ENCODE assay signal across 9 cellular contexts in genomic region chr4:42396361-42397255, GRCh38. TPM values are rescaled to one million over a fixed set of nuclear protein-coding genes. Genes with fewer than 3 reads are reported as not detected.
DNase-seq lines count a peak whose midpoint lies in the region; ATAC-seq and TF ChIP-seq lines count a peak whose summit lies in the region.
"Had no signal": no experiment of that assay in that cellular context is flagged by ENCODE, and none has a peak within 500 bp of the region (broad histone marks: within the 10 kb centered on the region; RNA-seq: fewer than 3 reads in every experiment).

No MANE protein-coding gene starts in this region.

- no peak overlapping the region for H3K27ac Mint-ChIP-seq in MCF 10A (ENCODE audit: low read depth, unreplicated experiment)
- H3K27ac Mint-ChIP-seq in activated naive CD8-positive, alpha-beta T cell treated with anti-CD3 and anti-CD28 coated beads, Interleukin-2, amount 10 ng/mL, durations not matched to agents 7 days and 5 days = peak overlapping the region; percentile 45

- TF ChIP-seq POLR2A in breast epithelium (IDR thresholded peaks at IDR 0.05) = no peak

- no peak for DNase-seq in breast epithelium (ENCODE audit: low spot score in 2 of 2)
- DNase-seq in MCF 10A (ENCODE audit: unreplicated experiment) = no peak
- DNase-seq in activated naive CD8-positive, alpha-beta T cell treated with anti-CD3 and anti-CD28 coated beads, Interleukin-2, amount 10 ng/mL, durations not matched to agents 7 days and 5 days = no peak
- DNase-seq in lower lobe of right lung = no peak
- no peak for DNase-seq in germinal center (ENCODE audit: low spot score)
- no peak for DNase-seq in midbrain (lab: John Stamatoyannopoulos, UW)

- POLR2A ChIA-PET in MCF 10A (lab: Yijun Ruan, JAX) = interaction anchor here (0.6 to 0.7 kb wide), 2 partner anchors 12 to 34 kb away, joined by 3 read pairs; no protein-coding TSS in a partner anchor
- POLR2A ChIA-PET in activated naive CD8-positive, alpha-beta T cell treated with anti-CD3 and anti-CD28 coated beads, Interleukin-2, amount 10 ng/mL, durations not matched to agents 7 days and 5 days (lab: Charles Lee) = no interaction called here

- no peaks in the 10 kb centered on the region for H3K9me3 Mint-ChIP-seq in MCF 10A (ENCODE audit: unreplicated experiment)
- H3K9me3 Mint-ChIP-seq in activated naive CD8-positive, alpha-beta T cell treated with anti-CD3 and anti-CD28 coated beads, Interleukin-2, amount 10 ng/mL, durations not matched to agents 7 days and 5 days = no peaks in the 10 kb centered on the region

- H3K27me3 ChIP-seq in breast epithelium (peaks cover 0 to 58% of the 10 kb centered on the region in 2 donors), lower lobe of right lung (ENCODE audit: low read depth) (peaks cover 45% of the 10 kb centered on the region)

- H3K4me1 ChIP-seq in breast epithelium (no peaks in the 10 kb centered on the region), lower lobe of right lung (peaks cover 28% of the 10 kb centered on the region), urinary bladder (ENCODE audit: insufficient read depth) (no peaks in the 10 kb centered on the region)

- intact Hi-C loops in breast epithelium (cut with DNase I; ENCODE audit: low total_unique reads) (no loop called here), MCF 10A (cut with micrococcal nuclease) (no loop called here), lower lobe of right lung (cut with DNase I) (no loop called here)

- H3K4me3 Mint-ChIP-seq in MCF 10A (ENCODE audit: unreplicated experiment) = no peak overlapping the region
- H3K4me3 Mint-ChIP-seq in activated naive CD8-positive, alpha-beta T cell treated with anti-CD3 and anti-CD28 coated beads, Interleukin-2, amount 10 ng/mL, durations not matched to agents 7 days and 5 days = peak overlapping the region; percentile 85

- 17% methylated on average over 47 of the region's 47 CpGs for WGBS in urinary bladder

- CTCF ChIA-PET in MCF 10A (lab: Yijun Ruan, JAX) = interaction anchor here (0.7 kb wide), 1 partner anchor 261 kb away, joined by 4 read pairs; no protein-coding TSS in a partner anchor

- peaks cover 15% of the 10 kb centered on the region for H3K27me3 Mint-ChIP-seq in MCF 10A (ENCODE audit: insufficient read depth, unreplicated experiment)
- H3K27me3 Mint-ChIP-seq in activated naive CD8-positive, alpha-beta T cell treated with anti-CD3 and anti-CD28 coated beads, Interleukin-2, amount 10 ng/mL, durations not matched to agents 7 days and 5 days = peaks cover 67% of the 10 kb centered on the region

- H3K9me3 ChIP-seq in breast epithelium (no peaks in the 10 kb centered on the region), lower lobe of right lung (no peaks in the 10 kb centered on the region)

- H3K27ac ChIP-seq in breast epithelium (no peak overlapping the region), lower lobe of right lung (no peak overlapping the region), urinary bladder (ENCODE audit: low read depth) (no peak overlapping the region)

- H3K4me3 ChIP-seq in breast epithelium (peak overlapping the region; percentile 41 to 64 (median 50)), lower lobe of right lung (peak overlapping the region; percentile 57), urinary bladder (ENCODE audit: low read depth, low read length) (peak overlapping the region; percentile 25)

- no TSS peak for BruUV-seq in MCF 10A (replicated peaks; lab: Mats Ljungman, UMichigan)

- H3K36me3 ChIP-seq in breast epithelium (no peaks in the 10 kb centered on the region), lower lobe of right lung (no peaks in the 10 kb centered on the region), urinary bladder (ENCODE audit: insufficient read depth) (no peaks in the 10 kb centered on the region)

- no peaks in the 10 kb centered on the region for H3K36me3 Mint-ChIP-seq in MCF 10A (ENCODE audit: insufficient read depth, unreplicated experiment)
- H3K36me3 Mint-ChIP-seq in activated naive CD8-positive, alpha-beta T cell treated with anti-CD3 and anti-CD28 coated beads, Interleukin-2, amount 10 ng/mL, durations not matched to agents 7 days and 5 days = no peaks in the 10 kb centered on the region

- TF ChIP-seq CTCF in breast epithelium (IDR thresholded peaks at IDR 0.05) = no peak
- TF ChIP-seq CTCF in MCF 10A (IDR thresholded peaks at IDR 0.05; ENCODE audit: unreplicated experiment) = no peak
- no peak for TF ChIP-seq CTCF in lower lobe of right lung (IDR thresholded peaks at IDR 0.05)

- no peaks in the 10 kb centered on the region for H3K4me1 Mint-ChIP-seq in MCF 10A (ENCODE audit: insufficient read depth, unreplicated experiment)
- H3K4me1 Mint-ChIP-seq in activated naive CD8-positive, alpha-beta T cell treated with anti-CD3 and anti-CD28 coated beads, Interleukin-2, amount 10 ng/mL, durations not matched to agents 7 days and 5 days = peaks cover 19% of the 10 kb centered on the region

- ATAC-seq in activated naive CD8-positive, alpha-beta T cell treated with anti-CD3 and anti-CD28 coated beads, Interleukin-2, amount 10 ng/mL, durations not matched to agents 7 days and 5 days (ENCODE audit: low read depth) = peak; percentile 9
- ATAC-seq in lower lobe of right lung = peak in 1 of 2 donors; percentile 5
- no peak for ATAC-seq in HG03175 (IDR thresholded peaks at IDR 0.05; ENCODE audit: unreplicated experiment)

RNA-seq across cellular contexts. Expression of gene SHISA3, which starts 0.7 kb away (rescaled TPM):
- total RNA-seq in breast epithelium (1 to 10 TPM in 1 of 3 donors, under 1 TPM in 2; 0.33 to 3.8 (median 0.73) TPM), MCF 10A (2022) (not detected in 2 replicates), lower lobe of right lung (3.7 TPM), urinary bladder (2.1 TPM)
- total RNA-seq in activated naive CD8-positive, alpha-beta T cell treated with anti-CD3 and anti-CD28 coated beads, Interleukin-2, amount 10 ng/mL, durations not matched to agents 7 days and 5 days = under 1 TPM; 0.64 to 0.85 TPM
- polyA plus RNA-seq in urinary bladder = 2.7 TPM
- total RNA-seq: SK-MEL-5 had no signal
